ENCODE assay signal across 29 cellular contexts in genomic region chr10:91054325-91054724, GRCh38.
DNase-seq lines count a peak whose midpoint lies in the region; ATAC-seq and TF ChIP-seq lines count a peak whose summit lies in the region.
"Had no signal": no experiment of that assay in that cellular context is flagged by ENCODE, and none has a peak within 500 bp of the region (broad histone marks: within the 10 kb centered on the region; RNA-seq: fewer than 3 reads in every experiment).

No MANE protein-coding gene starts in this region.

- H3K4me3 ChIP-seq in ectodermal cell (ENCODE audit: insufficient read depth, low read depth, low read length) (no peak overlapping the region), foreskin fibroblast (ENCODE audit: low read depth in 1 of 2, low read length in 2 of 2) (no peak overlapping the region)
- H3K4me3 ChIP-seq: BLaER1 had no signal

- no peaks in the 10 kb centered on the region for H3K27me3 ChIP-seq in ectodermal cell (ENCODE audit: control insufficient read depth, insufficient read depth, low read length, poor library complexity, severe bottlenecking)
- H3K27me3 ChIP-seq: BLaER1 had no signal

- DNase-seq in foreskin fibroblast (peak; percentile 66 to 73), pulmonary artery endothelial cell (ENCODE audit: low read depth, low spot score) (peak; percentile 45), 8988T (no peak), NCI-H524 treated with DMSO at 0.1 percent for 48 hours (lab: John Stamatoyannopoulos, UW) (no peak), left ventricle myocardium superior (no peak)
- DNase-seq: ACHN; activated CD4-positive, alpha-beta T cell treated with anti-CD3 and anti-CD28 coated beads, Interleukin-2, amount 50 U/mL, for 1 hour; activated CD8-positive, alpha-beta memory T cell treated with anti-CD3 and anti-CD28 coated beads, Interleukin-2, amount 10 ng/mL, durations not matched to agents 7 days and 5 days; aorta; DND-41; effector CD4-positive, alpha-beta T cell; head of caudate nucleus; MM.1S; naive B cell; NCI-H146; NCI-H510A; PC-3; retina; Right ventricle myocardium superior; substantia nigra; T-helper 9 cell; WERI-Rb-1 had no signal

- no peaks in the 10 kb centered on the region for H3K9me3 ChIP-seq in ectodermal cell (ENCODE audit: control insufficient read depth, low read length)
- H3K9me3 ChIP-seq: BLaER1 had no signal

- peak; percentile 54; the same call in 1 of the 2 replicates for TF ChIP-seq EP300 in Ishikawa (IDR thresholded peaks at IDR 0.05; ENCODE audit: borderline replicate concordance)

- TF ChIP-seq CTCF in foreskin fibroblast (IDR thresholded peaks at IDR 0.05; ENCODE audit: low read depth, low read length) = no peak

- ATAC-seq in HG02610 (IDR thresholded peaks at IDR 0.05; ENCODE audit: unreplicated experiment) (no peak), left ventricle myocardium superior (no peak)
- ATAC-seq: activated CD8-positive, alpha-beta memory T cell treated with anti-CD3 and anti-CD28 coated beads, Interleukin-2, amount 10 ng/mL, durations not matched to agents 7 days and 5 days; esophagus mucosa; HCT116; PC-3; stimulated activated effector memory CD8-positive, alpha-beta T cell treated with anti-CD3 and anti-CD28 coated beads, Interleukin-12 subunit alpha, Interleukin-12 subunit beta, amount 100 ng/mL, for 72 hours had no signal

- intact Hi-C loops in left ventricle myocardium superior (cut with micrococcal nuclease) = no loop called here

- peak overlapping the region; percentile 74 for H3K27ac ChIP-seq in ectodermal cell (ENCODE audit: insufficient read depth, low read depth, low read length, poor library complexity, severe bottlenecking)
- H3K27ac ChIP-seq: BLaER1, WERI-Rb-1 had no signal

- WGBS in ectodermal cell, 2 experiments = 62 to 75% methylated on average over 2 of the region's 2 CpGs

- no peak for TF ChIP-seq RAD21 in Ishikawa (IDR thresholded peaks at IDR 0.05; ENCODE audit: low read depth)

- H3K36me3 ChIP-seq in ectodermal cell (ENCODE audit: control insufficient read depth, insufficient read depth, low read length) = no peaks in the 10 kb centered on the region
- H3K36me3 ChIP-seq: BLaER1, WERI-Rb-1 had no signal

- H3K4me1 ChIP-seq in ectodermal cell (ENCODE audit: control insufficient read depth, insufficient read depth, low read length) = peaks cover 33% of the 10 kb centered on the region
- H3K4me1 ChIP-seq: BLaER1 had no signal

TF ChIP-seq in Ishikawa, 13 proteins besides CTCF, POLR2A, EP300 and RAD21:
- peak; percentile 83 for TF ChIP-seq CEBPB (IDR thresholded peaks at IDR 0.05)
- TF ChIP-seq TEAD4 (IDR thresholded peaks at IDR 0.05) = peak; percentile 89
- no peak for TF ChIP-seq TAF1 (IDR thresholded peaks at IDR 0.05; ENCODE audit: low read depth)
- TF ChIP-seq EGR1 (IDR thresholded peaks at IDR 0.05) = no peak
- TF ChIP-seq MAX (IDR thresholded peaks at IDR 0.05) = peak; percentile 54
- TF ChIP-seq TCF12 (IDR thresholded peaks at IDR 0.05; ENCODE audit: low read depth) = peak; percentile 57
- no peak for TF ChIP-seq REST (IDR thresholded peaks at IDR 0.05; ENCODE audit: low read depth)
- 0 out of 2 replicates have a peak, but pooled peaks have one; percentile 9 for TF ChIP-seq USF1 (IDR thresholded peaks at IDR 0.05)
- TF ChIP-seq ZBTB7A (IDR thresholded peaks at IDR 0.05; ENCODE audit: low read depth) = no peak
- no peak for TF ChIP-seq FOXM1 (IDR thresholded peaks at IDR 0.05; ENCODE audit: borderline replicate concordance, low read depth)
- TF ChIP-seq YY1 (IDR thresholded peaks at IDR 0.05; ENCODE audit: low read depth) = no peak
- no peak for TF ChIP-seq NFIC (IDR thresholded peaks at IDR 0.05)

Comparison
In these comparisons a context has a peak if more than half of its experiments do, and no peak if none do; other contexts are left out.
1. DNase-seq: peak in foreskin fibroblast (2 of 2) and pulmonary artery endothelial cell (single experiment); none in 8988T (single experiment), NCI-H524 treated with DMSO at 0.1 percent for 48 hours (single experiment) and left ventricle myocardium superior (single experiment).